Comparison of ENCODE assay signal across 1 cellular context in genomic region chr5:173941758-173942401, GRCh38.
TF ChIP-seq lines count a peak whose summit lies in the region.

No MANE protein-coding gene starts in this region.

TF ChIP-seq in HepG2, 621 proteins besides CTCF, POLR2A, EP300 and RAD21 (continued from another document and continues in another):
- TF ChIP-seq HMGXB4 (CRISPR knock-in tag; IDR thresholded peaks at IDR 0.05; ENCODE audit: borderline replicate concordance in 1 of 2, low read depth in 1 of 2) (peak in 1 of 2 experiments; percentile 23; a peak in 1 of 4 replicates), TCF7 (IDR thresholded peaks at IDR 0.05; ENCODE audit: low read depth) (peak; percentile 62; the same call in 1 of the 2 replicates), NFE2 (CRISPR knock-in tag; IDR thresholded peaks at IDR 0.05) (no peak), ZNF317 (CRISPR knock-in tag; IDR thresholded peaks at IDR 0.05) (peak; percentile 86), SMAD9 (CRISPR knock-in tag; IDR thresholded peaks at IDR 0.05) (no peak), DMAP1 (CRISPR knock-in tag; IDR thresholded peaks at IDR 0.05) (peak; percentile 60; the same call in 1 of the 2 replicates), XBP1 (CRISPR knock-in tag; IDR thresholded peaks at IDR 0.05) (no peak), NR2F2 (IDR thresholded peaks at IDR 0.05; ENCODE audit: borderline replicate concordance, low read depth) (peak; percentile 89), PRDM10 (CRISPR knock-in tag; IDR thresholded peaks at IDR 0.05; ENCODE audit: low read depth) (0 out of 2 replicates have a peak, but pooled peaks have one; percentile 39), ZNF777 (CRISPR knock-in tag; IDR thresholded peaks at IDR 0.05) (no peak), UBTF (CRISPR knock-in tag; IDR thresholded peaks at IDR 0.05) (peak; percentile 28; the same call in 1 of the 2 replicates), E2F5 (CRISPR knock-in tag; conservative IDR thresholded peaks at IDR 0.05) (no peak), KAT7 (CRISPR knock-in tag; IDR thresholded peaks at IDR 0.05; ENCODE audit: borderline replicate concordance) (peak; percentile 69; the same call in 1 of the 2 replicates), HBP1 (CRISPR knock-in tag; IDR thresholded peaks at IDR 0.05; ENCODE audit: low read depth) (0 out of 2 replicates have a peak, but pooled peaks have one; percentile 25), KDM6A (CRISPR knock-in tag; IDR thresholded peaks at IDR 0.05; ENCODE audit: low read depth) (peak; percentile 80), ZNF737 (CRISPR knock-in tag; IDR thresholded peaks at IDR 0.05; ENCODE audit: borderline replicate concordance) (no peak), MED1 (CRISPR knock-in tag; IDR thresholded peaks at IDR 0.05) (peak; percentile 97), HNF4A (CRISPR knock-in tag; IDR thresholded peaks at IDR 0.05) (peak; percentile 78), ZNF709 (CRISPR knock-in tag; IDR thresholded peaks at IDR 0.05) (0 out of 2 replicates have a peak, but pooled peaks have one; percentile 51), GPBP1L1 (CRISPR knock-in tag; IDR thresholded peaks at IDR 0.05) (no peak), PATZ1 (CRISPR knock-in tag; IDR thresholded peaks at IDR 0.05) (peak; percentile 40; the same call in 1 of the 2 replicates), POGZ (CRISPR knock-in tag; IDR thresholded peaks at IDR 0.05) (peak; percentile 74; the same call in 1 of the 2 replicates), ZMYM4 (CRISPR knock-in tag; IDR thresholded peaks at IDR 0.05) (peak; percentile 88), ZNF678 (CRISPR knock-in tag; IDR thresholded peaks at IDR 0.05) (no peak), ZGPAT (CRISPR knock-in tag; IDR thresholded peaks at IDR 0.05) (peak; percentile 66), ZBTB42 (CRISPR knock-in tag; IDR thresholded peaks at IDR 0.05) (no peak), ZNF710 (CRISPR knock-in tag; IDR thresholded peaks at IDR 0.05; ENCODE audit: borderline replicate concordance) (peak; percentile 98), FOXA1 (IDR thresholded peaks at IDR 0.05) (peak; percentile 67; the same call in 1 of the 2 replicates), FOXA1 (CRISPR knock-in tag; IDR thresholded peaks at IDR 0.05) (peak; percentile 90), ZNF512 (CRISPR knock-in tag; IDR thresholded peaks at IDR 0.05) (no peak), ZBTB44 (CRISPR knock-in tag; IDR thresholded peaks at IDR 0.05) (no peak), ZNF292 (CRISPR knock-in tag; IDR thresholded peaks at IDR 0.05; ENCODE audit: borderline replicate concordance, low read depth) (peak; percentile 66), GATA4 (IDR thresholded peaks at IDR 0.05; ENCODE audit: borderline replicate concordance, low read depth) (peak; percentile 74; the same call in 1 of the 2 replicates), ATF1 (CRISPR knock-in tag; IDR thresholded peaks at IDR 0.05) (0 out of 2 replicates have a peak, but pooled peaks have one; percentile 57), ZNF232 (CRISPR knock-in tag; IDR thresholded peaks at IDR 0.05; ENCODE audit: borderline replicate concordance) (no peak), PHF20 (CRISPR knock-in tag; IDR thresholded peaks at IDR 0.05) (no peak)
